Comparison of ENCODE assay signal across 14 cellular contexts in genomic region chr14:91890291-91890749, GRCh38. TPM values are rescaled to one million over a fixed set of nuclear protein-coding genes. Genes with fewer than 3 reads are reported as not detected.
DNase-seq lines count a peak whose midpoint lies in the region; ATAC-seq and TF ChIP-seq lines count a peak whose summit lies in the region.
"Had no signal": no experiment of that assay in that cellular context is flagged by ENCODE, and none has a peak within 500 bp of the region (broad histone marks: within the 10 kb centered on the region; RNA-seq: fewer than 3 reads in every experiment).

No MANE protein-coding gene starts in this region.

- H3K4me3 Mint-ChIP-seq in central memory CD8-positive, alpha-beta T cell, result peak overlapping the region; percentile 40
- no peak overlapping the region for H3K4me3 Mint-ChIP-seq in nephron

- no peaks in the 10 kb centered on the region for H3K4me1 ChIP-seq in uterus

- H3K27me3 Mint-ChIP-seq in central memory CD8-positive, alpha-beta T cell, result no peaks in the 10 kb centered on the region
- peaks cover 4% of the 10 kb centered on the region for H3K27me3 Mint-ChIP-seq in nephron (ENCODE audit: low read depth)

- TF ChIP-seq POLR2A in uterus (IDR thresholded peaks at IDR 0.05), result no peak

- TF ChIP-seq CTCF in nephron (IDR thresholded peaks at IDR 0.05; ENCODE audit: unreplicated experiment in 3 of 3) (no peak), uterus (IDR thresholded peaks at IDR 0.05) (no peak)

- no peaks in the 10 kb centered on the region for H3K36me3 ChIP-seq in uterus

- ATAC-seq in left cardiac atrium (peak; percentile 40 to 44), HG03565 (IDR thresholded peaks at IDR 0.05; ENCODE audit: unreplicated experiment) (no peak)
- peak; percentile 43 for ATAC-seq in central memory CD8-positive, alpha-beta T cell (replicated peaks; ENCODE audit: extremely low read depth, poor library complexity, severe bottlenecking)
- ATAC-seq: HCT116 had no signal

- peak overlapping the region; percentile 86 for H3K27ac Mint-ChIP-seq in central memory CD8-positive, alpha-beta T cell (ENCODE audit: low read depth)
- H3K27ac Mint-ChIP-seq in nephron, result peak overlapping the region in 2 of 3 experiments; percentile 61 to 70

- no peaks in the 10 kb centered on the region for H3K27me3 ChIP-seq in uterus

- no peaks in the 10 kb centered on the region for H3K9me3 Mint-ChIP-seq in central memory CD8-positive, alpha-beta T cell
- H3K9me3 Mint-ChIP-seq in nephron, result no peaks in the 10 kb centered on the region

- intact Hi-C loops in left cardiac atrium (cut with DNase I), result no loop called here
- intact Hi-C loops in cardiac septum (cut with DNase I), result no loop called here
- intact Hi-C loops in uterus (cut with DNase I; ENCODE audit: low total_unique reads), result no loop called here

- H3K9me3 ChIP-seq in uterus, result no peaks in the 10 kb centered on the region

- DNase-seq in left cardiac atrium (no peak), cardiac septum (ENCODE audit: low spot score) (no peak), uterus (no peak), NCI-H524 treated with DMSO at 0.1 percent for 48 hours (lab: John Stamatoyannopoulos, UW) (no peak), GM19238 (ENCODE audit: insufficient read length, low spot score) (no peak)
- DNase-seq in central memory CD8-positive, alpha-beta T cell (ENCODE audit: low spot score in 2 of 2), result no peak
- DNase-seq: AML-193, NCI-H446, retina had no signal

- peaks cover 3% of the 10 kb centered on the region for H3K36me3 Mint-ChIP-seq in central memory CD8-positive, alpha-beta T cell (ENCODE audit: insufficient read depth)
- H3K36me3 Mint-ChIP-seq in nephron (ENCODE audit: low read depth), result peaks cover 14% of the 10 kb centered on the region

- no peak overlapping the region for H3K4me3 ChIP-seq in uterus
- H3K4me3 ChIP-seq: lung had no signal

- H3K4me1 Mint-ChIP-seq in central memory CD8-positive, alpha-beta T cell, result peaks cover 61% of the 10 kb centered on the region
- peaks cover 41% of the 10 kb centered on the region for H3K4me1 Mint-ChIP-seq in nephron

- H3K27ac ChIP-seq in uterus, result peak overlapping the region; percentile 71 to 74

RNA-seq across cellular contexts. Expression of gene TC2N, which starts 23.0 kb away (rescaled TPM):
- total RNA-seq in left cardiac atrium, result 10 to 100 TPM in 1 of 2 donors, 1 to 10 TPM in 1; 9.8 to 20.8 TPM
- 1.7 TPM for total RNA-seq in cardiac septum
- 10 to 100 TPM; 25.4 to 79.1 (median 36.5) TPM for total RNA-seq in uterus
- total RNA-seq: LHCN-M2 had no signal

RNA-seq across cellular contexts. Expression of gene FBLN5, which starts 57.2 kb away (rescaled TPM):
- total RNA-seq in left cardiac atrium, result 100 to 1,000 TPM; 121 to 122 TPM
- 31.8 TPM for total RNA-seq in cardiac septum
- 100 to 1,000 TPM in 2 of 4 donors, 10 to 100 TPM in 2; 48.0 to 304 (median 165) TPM for total RNA-seq in uterus
